In genomic region chr15:58331903-58332675, GRCh38 we compare ENCODE assay signal across 8 cellular contexts.
DNase-seq lines count a peak whose midpoint lies in the region; ATAC-seq, FAIRE-seq and TF ChIP-seq lines count a peak whose summit lies in the region.

No MANE protein-coding gene starts in this region.

- peak; percentile 83 for FAIRE-seq in keratinocyte (lab: Jason Lieb, UNC)

- dilution Hi-C loops in keratinocyte (cut with MboI; ENCODE audit: extremely low pct_ligation_motif_present, low sequenced_read_pairs) = no loop called here

- H3K79me2 ChIP-seq in keratinocyte (ENCODE audit: control insufficient read depth, insufficient read depth, low read length) = no peaks in the 10 kb centered on the region

- no peaks in the 10 kb centered on the region for H3K36me3 ChIP-seq in keratinocyte (ENCODE audit: control insufficient read depth in 2 of 2, extremely low read depth in 1 of 2, insufficient read depth in 2 of 2, low read length in 2 of 2)

- TF ChIP-seq POLR2A in GM18505 (IDR thresholded peaks at IDR 0.05; ENCODE audit: borderline replicate concordance, extremely low read depth, insufficient read depth, insufficient read length) = peak; percentile 66

- no peaks in the 10 kb centered on the region for H3K9me3 ChIP-seq in keratinocyte (ENCODE audit: control insufficient read depth, low read depth, low read length)

- ATAC-seq in GM18505 (IDR thresholded peaks at IDR 0.05; ENCODE audit: unreplicated experiment) (peak; percentile 63), HG03095 (IDR thresholded peaks at IDR 0.05; ENCODE audit: unreplicated experiment) (peak; percentile 63)

- peak overlapping the region; percentile 76 for H3K27ac ChIP-seq in caudate nucleus (ENCODE audit: low read depth, low read length)
- peak overlapping the region; percentile 89 for H3K27ac ChIP-seq in keratinocyte (ENCODE audit: control insufficient read depth, insufficient read depth, low read length)

- peak overlapping the region in 1 of 3 experiments; percentile 9 for H3K4me3 ChIP-seq in keratinocyte (ENCODE audit: control insufficient read depth in 2 of 3, extremely low read depth in 1 of 3, insufficient read depth in 2 of 3, low read depth in 1 of 3, low read length in 3 of 3)

- H3K9ac ChIP-seq in keratinocyte (ENCODE audit: control insufficient read depth, extremely low read depth, insufficient read depth, low read length) = peak overlapping the region; percentile 61

- no peaks in the 10 kb centered on the region for H3K27me3 ChIP-seq in keratinocyte (ENCODE audit: control insufficient read depth, extremely low read depth, insufficient read depth, low read length)

- no peak for TF ChIP-seq CTCF in keratinocyte (optimal IDR thresholded peaks at IDR 0.05 in 1 of 3, IDR thresholded peaks at IDR 0.05 in 1 of 3, conservative IDR thresholded peaks at IDR 0.05 in 1 of 3; ENCODE audit: extremely low read depth in 1 of 3, insufficient read depth in 2 of 3, low read length in 3 of 3)

- H4K20me1 ChIP-seq in keratinocyte (ENCODE audit: control insufficient read depth, extremely low read depth, insufficient read depth, low read length) = no peaks in the 10 kb centered on the region

- no peaks in the 10 kb centered on the region for H3K9me1 ChIP-seq in keratinocyte (ENCODE audit: control insufficient read depth, extremely low read depth, insufficient read depth, low read length)

- peak overlapping the region; percentile 88 for H2AFZ ChIP-seq in keratinocyte (ENCODE audit: control insufficient read depth, low read length)

- peak overlapping the region; percentile 57 for H3K4me2 ChIP-seq in keratinocyte (ENCODE audit: control insufficient read depth, extremely low read depth, insufficient read depth, low read depth, low read length)

- DNase-seq in NCI-H2227 (lab: John Stamatoyannopoulos, UW; ENCODE audit: unreplicated experiment) (peak; percentile 62), caudate nucleus (lab: John Stamatoyannopoulos, UW) (peak; percentile 25 to 96 (median 82)), keratinocyte (ENCODE audit: low read depth, low spot score) (peak; percentile 97), GM19240 (ENCODE audit: insufficient read length, low spot score) (no peak)
- DNase-seq in activated CD4-positive, CD25-positive, alpha-beta regulatory T cell treated with anti-CD3 and anti-CD28 coated beads, Interleukin-2, amount 50 U/mL, for 16 hours (ENCODE audit: low read depth, low spot score) = peak; percentile 47
- DNase-seq in stimulated activated CD4-positive, alpha-beta T cell treated with anti-CD3 and anti-CD28 coated beads, Interleukin-12 subunit alpha, Interleukin-12 subunit beta, amount 100 ng/mL, for 48 hours (ENCODE audit: low read depth in 2 of 3, low spot score in 1 of 3) = peak; percentile 85 to 91 (median 89)

- H3K4me1 ChIP-seq in keratinocyte (ENCODE audit: control insufficient read depth, extremely low read depth, insufficient read depth, low read length) = peaks cover 31% of the 10 kb centered on the region
